17 cellular contexts compared by ENCODE assay signal in the genomic region with DNA sequence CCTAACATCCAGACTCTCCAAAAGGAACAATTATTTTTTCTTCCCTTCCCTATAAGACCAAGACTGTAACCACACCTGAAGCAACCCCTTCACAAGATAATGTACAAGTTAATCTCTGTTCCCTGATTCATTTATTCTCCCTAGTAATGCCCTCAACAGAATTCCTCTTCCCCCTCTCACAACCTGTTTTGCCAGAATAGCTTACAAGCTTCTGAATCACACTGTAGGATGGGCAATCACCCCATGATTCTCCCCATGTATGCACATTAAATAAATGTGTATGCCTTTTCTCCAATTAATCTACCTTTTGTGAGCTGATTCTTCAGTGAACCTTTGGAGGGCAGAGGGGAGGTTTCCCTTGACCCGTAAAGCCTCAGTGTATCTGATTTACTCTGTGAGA. TPM values are rescaled to one million over a fixed set of nuclear protein-coding genes. Genes with fewer than 3 reads are reported as not detected.
DNase-seq lines count a peak whose midpoint lies in the region; ATAC-seq and TF ChIP-seq lines count a peak whose summit lies in the region.
"Had no signal": no experiment of that assay in that cellular context is flagged by ENCODE, and none has a peak within 500 bp of the region (broad histone marks: within the 10 kb centered on the region; RNA-seq: fewer than 3 reads in every experiment).

No MANE protein-coding gene starts in this region.

- no peak overlapping the region for H2AK9ac ChIP-seq in IMR-90 (replicated peaks; ENCODE audit: low read depth, low read length, poor library complexity)

- no peaks in the 10 kb centered on the region for H3K79me1 ChIP-seq in IMR-90 (ENCODE audit: low read depth in 1 of 2, low read length in 2 of 2)

- WGBS in IMR-90 (ENCODE audit: extremely low coverage in 2 of 2, insufficient read length in 1 of 2), 2 experiments: no CpG with 5 or more reads among the region's 1 CpG
- 80 to 100% (median 84%) methylated on average over 1 of the region's 1 CpG for WGBS in spleen, 5 donors

- peaks cover 5% of the 10 kb centered on the region; the same call in 1 of the 2 replicates for H3K9me1 ChIP-seq in IMR-90 (ENCODE audit: insufficient read depth, low read length)

- BruUV-seq in IMR-90 (replicated peaks; lab: Mats Ljungman, UMichigan): no TSS peak

- H3K9ac ChIP-seq in IMR-90 (ENCODE audit: low read depth, low read length): no peak overlapping the region

- H4K20me1 ChIP-seq in IMR-90 (ENCODE audit: insufficient read depth, low read length): no peaks in the 10 kb centered on the region

- no peak overlapping the region for H2BK5ac ChIP-seq in IMR-90 (ENCODE audit: low read depth, low read length, poor library complexity, severe bottlenecking)

- no peak overlapping the region for H2BK20ac ChIP-seq in IMR-90 (ENCODE audit: low read depth, low read length)

- no peaks in the 10 kb centered on the region for H3K27me3 ChIP-seq in IMR-90 (ENCODE audit: control insufficient read depth, insufficient read depth, low read length)
- no peaks in the 10 kb centered on the region for H3K27me3 ChIP-seq in spleen (replicated peaks in 1 of 7)
- H3K27me3 ChIP-seq: brain microvascular endothelial cell, upper lobe of right lung had no signal

- H3K27ac ChIP-seq in IMR-90 (ENCODE audit: insufficient read depth, low read length): no peak overlapping the region
- H3K27ac ChIP-seq in spleen: peak overlapping the region in 1 of 8 donors; percentile 17
- H3K27ac ChIP-seq: brain microvascular endothelial cell, upper lobe of right lung had no signal

- TF ChIP-seq RAD21 in IMR-90 (IDR thresholded peaks at IDR 0.05; ENCODE audit: low read length): no peak

- no peaks in the 10 kb centered on the region for H3K9me3 Mint-ChIP-seq in activated CD4-positive, alpha-beta T cell treated with anti-CD3 and anti-CD28 coated beads, Interleukin-2, amount 10 ng/mL, durations not matched to agents 24 days and 14 days
- no peaks in the 10 kb centered on the region for H3K9me3 Mint-ChIP-seq in activated T-helper 17 cell treated with anti-CD3 and anti-CD28 coated beads, Interleukin-2, amount 50 U/mL, for 72 hours
- H3K9me3 Mint-ChIP-seq in natural killer cell treated with Interleukin-12 subunit alpha and Interleukin-12 subunit beta and Interleukin-15 and Interleukin-18, amount 100 ng/mL, for 72 hours: no peaks in the 10 kb centered on the region
- H3K9me3 Mint-ChIP-seq: stimulated activated memory B cell treated with anti-CD40 and anti-IgM and Interleukin-4, amounts not matched to agents 10 μg/mL and 1 μg/mL and 100 μg/mL, for 72 hours; T-helper 1 cell treated with Interleukin-12 subunit alpha and Interleukin-12 subunit beta and Interleukin-4 antibody, amounts not matched to agents 30 μg/mL and 1 μg/mL, for 36 hours had no signal

- no peak overlapping the region for H2AK5ac ChIP-seq in IMR-90 (ENCODE audit: low read depth, low read length)

- 0 out of 4 replicates have a peak overlapping the region, but pooled peaks of 1 of the 2 experiments have one; percentile 2 for H4K8ac ChIP-seq in IMR-90 (ENCODE audit: low read depth in 2 of 2, low read length in 2 of 2)

- H3K27ac Mint-ChIP-seq in activated CD4-positive, alpha-beta T cell treated with anti-CD3 and anti-CD28 coated beads, Interleukin-2, amount 10 ng/mL, durations not matched to agents 24 days and 14 days: peak overlapping the region; percentile 14
- peak overlapping the region; percentile 9 for H3K27ac Mint-ChIP-seq in activated T-helper 17 cell treated with anti-CD3 and anti-CD28 coated beads, Interleukin-2, amount 50 U/mL, for 72 hours
- H3K27ac Mint-ChIP-seq in natural killer cell treated with Interleukin-12 subunit alpha and Interleukin-12 subunit beta and Interleukin-15 and Interleukin-18, amount 100 ng/mL, for 72 hours: peak overlapping the region; percentile 6 to 47
- H3K27ac Mint-ChIP-seq: stimulated activated memory B cell treated with anti-CD40 and anti-IgM and Interleukin-4, amounts not matched to agents 10 μg/mL and 1 μg/mL and 100 μg/mL, for 72 hours; T-helper 1 cell treated with Interleukin-12 subunit alpha and Interleukin-12 subunit beta and Interleukin-4 antibody, amounts not matched to agents 30 μg/mL and 1 μg/mL, for 36 hours had no signal

- no peak overlapping the region for H2BK15ac ChIP-seq in IMR-90 (ENCODE audit: low read depth, low read length)

- no peaks in the 10 kb centered on the region for H3K36me3 Mint-ChIP-seq in activated CD4-positive, alpha-beta T cell treated with anti-CD3 and anti-CD28 coated beads, Interleukin-2, amount 10 ng/mL, durations not matched to agents 24 days and 14 days (ENCODE audit: low read depth)
- no peaks in the 10 kb centered on the region for H3K36me3 Mint-ChIP-seq in activated T-helper 17 cell treated with anti-CD3 and anti-CD28 coated beads, Interleukin-2, amount 50 U/mL, for 72 hours (ENCODE audit: low read depth)
- no peaks in the 10 kb centered on the region for H3K36me3 Mint-ChIP-seq in natural killer cell treated with Interleukin-12 subunit alpha and Interleukin-12 subunit beta and Interleukin-15 and Interleukin-18, amount 100 ng/mL, for 72 hours
- H3K36me3 Mint-ChIP-seq: stimulated activated memory B cell treated with anti-CD40 and anti-IgM and Interleukin-4, amounts not matched to agents 10 μg/mL and 1 μg/mL and 100 μg/mL, for 72 hours had no signal

- H3K4me3 Mint-ChIP-seq in activated CD4-positive, alpha-beta T cell treated with anti-CD3 and anti-CD28 coated beads, Interleukin-2, amount 10 ng/mL, durations not matched to agents 24 days and 14 days: peak overlapping the region; percentile 3
- peak overlapping the region; percentile 29 for H3K4me3 Mint-ChIP-seq in activated T-helper 17 cell treated with anti-CD3 and anti-CD28 coated beads, Interleukin-2, amount 50 U/mL, for 72 hours
- no peak overlapping the region for H3K4me3 Mint-ChIP-seq in natural killer cell treated with Interleukin-12 subunit alpha and Interleukin-12 subunit beta and Interleukin-15 and Interleukin-18, amount 100 ng/mL, for 72 hours
- H3K4me3 Mint-ChIP-seq: stimulated activated memory B cell treated with anti-CD40 and anti-IgM and Interleukin-4, amounts not matched to agents 10 μg/mL and 1 μg/mL and 100 μg/mL, for 72 hours; T-helper 1 cell treated with Interleukin-12 subunit alpha and Interleukin-12 subunit beta and Interleukin-4 antibody, amounts not matched to agents 30 μg/mL and 1 μg/mL, for 36 hours had no signal

- no peak overlapping the region for H3K23ac ChIP-seq in IMR-90 (ENCODE audit: low read depth, low read length)

- no peak overlapping the region for H3K4me2 ChIP-seq in IMR-90 (ENCODE audit: low read depth, low read length)

- no peak for TF ChIP-seq CTCF in IMR-90 (conservative IDR thresholded peaks at IDR 0.05; ENCODE audit: low read depth, low read length)
- no peak for TF ChIP-seq CTCF in spleen (IDR thresholded peaks at IDR 0.05 in 8 of 11, conservative IDR thresholded peaks at IDR 0.05 in 3 of 11)

- no peak overlapping the region for H4K5ac ChIP-seq in IMR-90 (ENCODE audit: low read depth, low read length)

- H3K4me1 Mint-ChIP-seq in activated CD4-positive, alpha-beta T cell treated with anti-CD3 and anti-CD28 coated beads, Interleukin-2, amount 10 ng/mL, durations not matched to agents 24 days and 14 days: peaks cover 18% of the 10 kb centered on the region
- H3K4me1 Mint-ChIP-seq in activated T-helper 17 cell treated with anti-CD3 and anti-CD28 coated beads, Interleukin-2, amount 50 U/mL, for 72 hours: peaks cover 12% of the 10 kb centered on the region
- H3K4me1 Mint-ChIP-seq in natural killer cell treated with Interleukin-12 subunit alpha and Interleukin-12 subunit beta and Interleukin-15 and Interleukin-18, amount 100 ng/mL, for 72 hours (ENCODE audit: low read depth in 2 of 2): peaks cover 13 to 17% of the 10 kb centered on the region in 2 donors

- peak overlapping the region; percentile 43; the same call in 1 of the 2 replicates for H3K14ac ChIP-seq in IMR-90 (replicated peaks; ENCODE audit: low read depth, low read length)

- dilution Hi-C loops in IMR-90 (cut with HindIII; ENCODE audit: low sequenced_read_pairs, unreplicated experiment): no loop called here

- H3K4ac ChIP-seq in IMR-90 (ENCODE audit: low read depth, low read length): no peak overlapping the region

- H3K4me3 ChIP-seq in IMR-90 (ENCODE audit: insufficient read depth, low read depth, low read length) (no peak overlapping the region), spleen (no peak overlapping the region)
- H3K4me3 ChIP-seq: upper lobe of right lung had no signal

- H3K27me3 Mint-ChIP-seq in activated CD4-positive, alpha-beta T cell treated with anti-CD3 and anti-CD28 coated beads, Interleukin-2, amount 10 ng/mL, durations not matched to agents 24 days and 14 days: no peaks in the 10 kb centered on the region
- H3K27me3 Mint-ChIP-seq in activated T-helper 17 cell treated with anti-CD3 and anti-CD28 coated beads, Interleukin-2, amount 50 U/mL, for 72 hours: no peaks in the 10 kb centered on the region
- no peaks in the 10 kb centered on the region for H3K27me3 Mint-ChIP-seq in natural killer cell treated with Interleukin-12 subunit alpha and Interleukin-12 subunit beta and Interleukin-15 and Interleukin-18, amount 100 ng/mL, for 72 hours
- H3K27me3 Mint-ChIP-seq: stimulated activated memory B cell treated with anti-CD40 and anti-IgM and Interleukin-4, amounts not matched to agents 10 μg/mL and 1 μg/mL and 100 μg/mL, for 72 hours had no signal

- no peak overlapping the region for H4K91ac ChIP-seq in IMR-90 (ENCODE audit: insufficient read depth, low read depth, low read length)

- DNase-seq in activated CD4-positive, alpha-beta T cell treated with anti-CD3 and anti-CD28 coated beads, Interleukin-2, amount 10 ng/mL, durations not matched to agents 24 days and 14 days: no peak
- DNase-seq in activated CD4-positive, alpha-beta T cell treated with anti-CD3 and anti-CD28 coated beads, Interleukin-2, amount 50 U/mL, for 48 hours: no peak
- DNase-seq in IMR-90 (peak; percentile 44), spleen (no peak), AG08396 (ENCODE audit: low spot score) (no peak), DMS 273 (lab: John Stamatoyannopoulos, UW; ENCODE audit: unreplicated experiment) (no peak)
- no peak for DNase-seq in natural killer cell treated with Interleukin-12 subunit alpha and Interleukin-12 subunit beta and Interleukin-15 and Interleukin-18, amount 100 ng/mL, for 72 hours (ENCODE audit: low spot score)
- DNase-seq: 8988T, activated gamma-delta T cell, NCI-H2029, NCI-H524 treated with DMSO at 0.1 percent for 48 hours, upper lobe of right lung had no signal

- H3K56ac ChIP-seq in IMR-90 (ENCODE audit: extremely low read depth, insufficient read depth, low read length): no peak overlapping the region

- H3K9me3 ChIP-seq in IMR-90 (ENCODE audit: control insufficient read depth, insufficient read depth, low read length) (no peaks in the 10 kb centered on the region), spleen (no peaks in the 10 kb centered on the region)
- H3K9me3 ChIP-seq: upper lobe of right lung had no signal

- peak; percentile 39; the same call in 1 of the 2 replicates for ATAC-seq in IMR-90 (ENCODE audit: low read depth)
- no peak for ATAC-seq in activated T-helper 17 cell treated with anti-CD3 and anti-CD28 coated beads, Interleukin-2, amount 50 U/mL, for 72 hours (replicated peaks)
- no peak for ATAC-seq in natural killer cell treated with Interleukin-12 subunit alpha and Interleukin-12 subunit beta and Interleukin-15 and Interleukin-18, amount 100 ng/mL, for 72 hours
- ATAC-seq: Panc1, upper lobe of right lung had no signal

- CTCF ChIA-PET in IMR-90 (lab: Yijun Ruan, JAX): interaction anchor here (1.0 kb wide), 1 partner anchor 15 kb away, joined by 4 read pairs; no protein-coding TSS in a partner anchor

- H3K18ac ChIP-seq in IMR-90 (ENCODE audit: low read depth, low read length): no peak overlapping the region; the same call in 1 of the 2 replicates

- POLR2A ChIA-PET in IMR-90 (lab: Charles Lee; ENCODE audit: unreplicated experiment): no interaction called here

- intact Hi-C loops in activated CD4-positive, alpha-beta T cell treated with anti-CD3 and anti-CD28 coated beads, Interleukin-2, amount 10 ng/mL, durations not matched to agents 24 days and 14 days (cut with micrococcal nuclease): no loop called here
- intact Hi-C loops in IMR-90 (cut with micrococcal nuclease) (no loop called here), spleen (cut with DNase I; ENCODE audit: low total_unique reads) (no loop called here)

- no peak overlapping the region for H2BK120ac ChIP-seq in IMR-90 (ENCODE audit: low read depth, low read length)

- H2AFZ ChIP-seq in IMR-90 (replicated peaks; ENCODE audit: low read length, poor library complexity): no peak overlapping the region

- in situ Hi-C loops in IMR-90 (cut with MboI; ENCODE audit: low sequenced_read_pairs): no loop called here

- no peaks in the 10 kb centered on the region for H3K36me3 ChIP-seq in IMR-90 (ENCODE audit: control insufficient read depth, insufficient read depth, low read length)
- H3K36me3 ChIP-seq in spleen: no peaks in the 10 kb centered on the region
- H3K36me3 ChIP-seq: brain microvascular endothelial cell, upper lobe of right lung had no signal

- H3K4me1 ChIP-seq in IMR-90 (ENCODE audit: control insufficient read depth, insufficient read depth, low read length): peaks cover 7% of the 10 kb centered on the region
- peaks cover 0 to 18% (median 8%) of the 10 kb centered on the region in 6 donors for H3K4me1 ChIP-seq in spleen

- TF ChIP-seq POLR2A in IMR-90 (IDR thresholded peaks at IDR 0.05; ENCODE audit: low read depth, low read length): no peak
- TF ChIP-seq POLR2A in spleen (IDR thresholded peaks at IDR 0.05): no peak

RNA-seq across cellular contexts. Expression of a gene that starts 20.9 kb away (rescaled TPM):
- 24.6 and 33.6 TPM in 2 replicates for total RNA-seq in activated CD4-positive, alpha-beta T cell treated with anti-CD3 and anti-CD28 coated beads, Interleukin-2, amount 10 ng/mL, durations not matched to agents 24 days and 14 days
- total RNA-seq in IMR-90 (2012; rRNA removed) (63.3 and 119 TPM in 2 replicates), spleen (100 to 1,000 TPM in 1 of 7 donors, 10 to 100 TPM in 6; 64.1 to 111 (median 85.7) TPM)
- polyA plus RNA-seq in IMR-90 (2012; rRNA removed) (46.0 and 64.1 TPM in 2 replicates), spleen (10 to 100 TPM; 21.4 to 43.8 (median 28.6) TPM)
- 15.5 and 22.8 TPM in 2 replicates for polyA plus RNA-seq in IMR-90 (2012; cell fraction: cytosol; rRNA removed)
- 6.3 and 29.0 TPM in 2 replicates for polyA plus RNA-seq in IMR-90 (2012; cell fraction: nucleus; rRNA removed; ENCODE audit: low replicate concordance)
- total RNA-seq in activated T-helper 17 cell treated with anti-CD3 and anti-CD28 coated beads, Interleukin-2, amount 50 U/mL, for 72 hours: 10 to 100 TPM; 23.6 to 30.3 TPM
- 10 to 100 TPM; 44.0 to 56.7 TPM for total RNA-seq in natural killer cell treated with Interleukin-12 subunit alpha and Interleukin-12 subunit beta and Interleukin-15 and Interleukin-18, amount 100 ng/mL, for 72 hours
